Comparison of ENCODE assay signal across 17 cellular contexts in genomic region chr5:96257904-96258303, GRCh38.
A peak's percentile ranks its signal among the peaks of the same experiment; 100 is the strongest.
DNase-seq lines count a peak whose midpoint lies in the region; ATAC-seq, FAIRE-seq and TF ChIP-seq lines count a peak whose summit lies in the region.
"Had no signal": no experiment of that assay in that cellular context is flagged by ENCODE, and none has a peak within 500 bp of the region (broad histone marks: within the 10 kb centered on the region; RNA-seq: fewer than 3 reads in every experiment).

No MANE protein-coding gene starts in this region.

- H2AFZ ChIP-seq in HepG2 (ENCODE audit: low read length) = no peak overlapping the region

- no peaks in the 10 kb centered on the region for H3K27me3 ChIP-seq in SJSA1 (replicated peaks)
- no peaks in the 10 kb centered on the region for H3K27me3 ChIP-seq in A673 (replicated peaks; ENCODE audit: insufficient read depth, low read depth, low read length, poor library complexity)
- no peaks in the 10 kb centered on the region for H3K27me3 ChIP-seq in HepG2 (ENCODE audit: control insufficient read depth in 1 of 2, insufficient read depth in 2 of 2, low read length in 2 of 2)
- H3K27me3 ChIP-seq: ascending aorta, upper lobe of right lung had no signal

- no peak for TF ChIP-seq POLR2A in HepG2 (IDR thresholded peaks at IDR 0.05; ENCODE audit: insufficient read depth in 1 of 2, low read depth in 2 of 2, low read length in 2 of 2)

- TF ChIP-seq RAD21 in HepG2 (CRISPR knock-in tag; IDR thresholded peaks at IDR 0.05) = no peak

- POLR2A ChIA-PET in A673 (lab: Charles Lee; ENCODE audit: low non-redundant PET) (no interaction called here), HepG2 (lab: Yijun Ruan, JAX) (no interaction called here)

- ATAC-seq in HepG2 = no peak
- ATAC-seq: upper lobe of right lung had no signal

- BruUV-seq in A673 (replicated peaks; lab: Mats Ljungman, UMichigan) (no TSS peak), HepG2 (replicated peaks; lab: Mats Ljungman, UMichigan) (no TSS peak)

- intact Hi-C loops in A673 (cut with micrococcal nuclease; ENCODE audit: unreplicated experiment) = no loop called here
- intact Hi-C loops in HepG2 (cut with micrococcal nuclease; ENCODE audit: unreplicated experiment) = no loop called here

- DNase-seq in A172 (ENCODE audit: low spot score) = peak; percentile 39
- peak; percentile 66 for DNase-seq in Daoy (ENCODE audit: low read depth)
- DNase-seq in SJSA1 (ENCODE audit: low read depth in 1 of 2, low spot score in 2 of 2) = peak; percentile 76 to 79
- peak; percentile 66 for DNase-seq in fibroblast of the aortic adventitia (ENCODE audit: low read depth)
- no peak for DNase-seq in A673 (ENCODE audit: low spot score)
- DNase-seq in NCI-H1417 treated with DMSO at 0.1 percent for 48 hours (lab: John Stamatoyannopoulos, UW) = no peak
- DNase-seq in HepG2 (ENCODE audit: low spot score) = no peak
- DNase-seq in NCI-H510A treated with DMSO at 0.1 percent for 48 hours (lab: John Stamatoyannopoulos, UW) = no peak
- DNase-seq: activated B cell treated with CpG ODN at 0.5 μM for 24 hours; activated T-cell treated with anti-CD3 and anti-CD28 coated beads, Interleukin-2, amount 50 U/mL, for 48 hours; effector memory CD4-positive, alpha-beta T cell; head of caudate nucleus; NCI-H1092 treated with DMSO at 0.1 percent for 48 hours; OCI-M1; stimulated activated CD4-positive, alpha-beta T cell treated with anti-CD3 and anti-CD28 coated beads, Interleukin-2, amount 100 ng/mL, for 24 hours; upper lobe of right lung had no signal

- H3K4me1 ChIP-seq in SJSA1 (replicated peaks) (peaks cover 58% of the 10 kb centered on the region), A673 (ENCODE audit: insufficient read depth, low read length, poor library complexity, severe bottlenecking) (peaks cover 15% of the 10 kb centered on the region), HepG2 (ENCODE audit: insufficient read depth, low read length) (peaks cover 25% of the 10 kb centered on the region)
- H3K4me1 ChIP-seq: upper lobe of right lung had no signal

- CTCF ChIA-PET in A673 (lab: Charles Lee) (no interaction called here), HepG2 (lab: Yijun Ruan, JAX; ENCODE audit: low intra/inter-chr PET ratio, low total read pairs) (no interaction called here)

- H3K9me3 ChIP-seq in SJSA1 (replicated peaks) = no peaks in the 10 kb centered on the region
- no peaks in the 10 kb centered on the region for H3K9me3 ChIP-seq in A673 (ENCODE audit: low read depth, low read length, poor library complexity, severe bottlenecking)
- no peaks in the 10 kb centered on the region for H3K9me3 ChIP-seq in HepG2 (ENCODE audit: low read length)
- H3K9me3 ChIP-seq: ascending aorta, upper lobe of right lung had no signal

- no peak for TF ChIP-seq EP300 in HepG2 (IDR thresholded peaks at IDR 0.05; ENCODE audit: low read depth in 2 of 2, low read length in 2 of 2)
- no peak for TF ChIP-seq EP300 in HepG2 (CRISPR knock-in tag; IDR thresholded peaks at IDR 0.05; ENCODE audit: borderline replicate concordance)

- H4K20me1 ChIP-seq in HepG2 (ENCODE audit: insufficient read depth, low read length) = no peaks in the 10 kb centered on the region

- no peak for FAIRE-seq in HepG2 (lab: Jason Lieb, UNC)

- TF ChIP-seq CTCF in fibroblast of the aortic adventitia (IDR thresholded peaks at IDR 0.05; ENCODE audit: insufficient read depth, low read length) (no peak), A673 (conservative IDR thresholded peaks at IDR 0.05; ENCODE audit: low read depth, low read length) (no peak), HepG2 (CRISPR knock-in tag; IDR thresholded peaks at IDR 0.05) (no peak)

- in situ Hi-C loops in HepG2 (cut with HindIII; ENCODE audit: extremely low pct_ligation_motif_present, low pct_unique_long_range_greater_than_20kb) = no loop called here

- 98% methylated on average over 2 of the region's 2 CpGs for WGBS in HepG2 (ENCODE audit: low lambda C conversion rate)

- H3K36me3 ChIP-seq in SJSA1 = no peaks in the 10 kb centered on the region
- H3K36me3 ChIP-seq in A673 (ENCODE audit: insufficient read depth, low read length, poor library complexity, severe bottlenecking) = no peaks in the 10 kb centered on the region
- no peaks in the 10 kb centered on the region for H3K36me3 ChIP-seq in HepG2 (replicated peaks in 1 of 2; ENCODE audit: control insufficient read depth in 1 of 2, insufficient read depth in 2 of 2, low read length in 2 of 2)
- H3K36me3 ChIP-seq: ascending aorta, upper lobe of right lung had no signal

- H3K4me3 ChIP-seq in SJSA1 (no peak overlapping the region), fibroblast of the aortic adventitia (ENCODE audit: low read depth, low read length) (no peak overlapping the region), A673 (ENCODE audit: low read depth, low read length, poor library complexity, severe bottlenecking) (no peak overlapping the region), HepG2 (replicated peaks in 1 of 3; ENCODE audit: insufficient read depth in 1 of 3, low read depth in 2 of 3, low read length in 3 of 3) (no peak overlapping the region)
- H3K4me3 ChIP-seq: ascending aorta, upper lobe of right lung had no signal

- no peaks in the 10 kb centered on the region for H3K79me2 ChIP-seq in HepG2 (ENCODE audit: insufficient read depth, low read length)

- no peak overlapping the region for H3K9ac ChIP-seq in HepG2 (ENCODE audit: insufficient read depth, low read depth, low read length)

- H3K4me2 ChIP-seq in HepG2 (ENCODE audit: low read depth, low read length) = no peak overlapping the region

- peak overlapping the region; percentile 94 for H3K27ac ChIP-seq in SJSA1
- no peak overlapping the region for H3K27ac ChIP-seq in A673 (ENCODE audit: low read depth, low read length, poor library complexity, severe bottlenecking)
- no peak overlapping the region for H3K27ac ChIP-seq in HepG2 (ENCODE audit: extremely low read length, insufficient read depth, low read length)
- H3K27ac ChIP-seq: upper lobe of right lung had no signal

TF ChIP-seq in HepG2, 621 proteins besides CTCF, POLR2A, EP300 and RAD21:
- TF ChIP-seq ZNF530 (CRISPR knock-in tag; IDR thresholded peaks at IDR 0.05; ENCODE audit: low read depth) (no peak), ZNF549 (CRISPR knock-in tag; IDR thresholded peaks at IDR 0.05) (no peak), ZNF792 (CRISPR knock-in tag; IDR thresholded peaks at IDR 0.05) (no peak), SRY (CRISPR knock-in tag; IDR thresholded peaks at IDR 0.05) (no peak), KDM3A (CRISPR knock-in tag; IDR thresholded peaks at IDR 0.05; ENCODE audit: low read depth) (no peak), ZNF251 (CRISPR knock-in tag; IDR thresholded peaks at IDR 0.05) (no peak), ZBTB37 (CRISPR knock-in tag; IDR thresholded peaks at IDR 0.05) (no peak), BCL6 (CRISPR knock-in tag; IDR thresholded peaks at IDR 0.05) (no peak), RFXAP (CRISPR knock-in tag; IDR thresholded peaks at IDR 0.05; ENCODE audit: borderline replicate concordance) (no peak), FOSL2 (CRISPR knock-in tag; IDR thresholded peaks at IDR 0.05) (no peak), CCAR2 (optimal IDR thresholded peaks at IDR 0.05; ENCODE audit: low read depth, low read length) (no peak), ZNF121 (CRISPR knock-in tag; IDR thresholded peaks at IDR 0.05) (no peak), IKZF4 (CRISPR knock-in tag; IDR thresholded peaks at IDR 0.05; ENCODE audit: borderline replicate concordance, low read depth, not compliant biosample characterization) (no peak), POLR2G (IDR thresholded peaks at IDR 0.05; ENCODE audit: low read depth, low read length) (no peak), ZNF234 (CRISPR knock-in tag; conservative IDR thresholded peaks at IDR 0.05) (no peak), NRL (CRISPR knock-in tag; IDR thresholded peaks at IDR 0.05; ENCODE audit: borderline replicate concordance) (no peak), ZNF607 (CRISPR knock-in tag; IDR thresholded peaks at IDR 0.05; ENCODE audit: borderline replicate concordance) (no peak), PCBP2 (optimal IDR thresholded peaks at IDR 0.05; ENCODE audit: low read depth, low read length, poor library complexity, severe bottlenecking) (no peak), ELF4 (CRISPR knock-in tag; IDR thresholded peaks at IDR 0.05; ENCODE audit: borderline replicate concordance) (no peak), ZNF18 (CRISPR knock-in tag; IDR thresholded peaks at IDR 0.05; ENCODE audit: insufficient replicate concordance) (no peak)

Comparison
In these comparisons a context has a peak if more than half of its experiments do, and no peak if none do; other contexts are left out.
1. DNase-seq: peak in A172 (single experiment), Daoy (single experiment), SJSA1 (2 of 2) and fibroblast of the aortic adventitia (single experiment); none in A673 (single experiment), NCI-H1417 treated with DMSO at 0.1 percent for 48 hours (single experiment), HepG2 (single experiment) and NCI-H510A treated with DMSO at 0.1 percent for 48 hours (single experiment).